In genomic region chr5:40554794-40555193, GRCh38 we compare ENCODE assay signal across 22 cellular contexts.
"Had no signal": no experiment of that assay in that cellular context is flagged by ENCODE, and none has a peak within 500 bp of the region (broad histone marks: within the 10 kb centered on the region; RNA-seq: fewer than 3 reads in every experiment).

No MANE protein-coding gene starts in this region.

- H3K9me3 ChIP-seq: heart left ventricle, neutrophil, sigmoid colon, suprapubic skin, thyroid gland, upper lobe of left lung, uterus had no signal

- H3K4me3 ChIP-seq: coronary artery, dorsolateral prefrontal cortex, heart left ventricle, sigmoid colon, skin epidermis, suprapubic skin, thyroid gland, upper lobe of left lung, uterus had no signal

- ATAC-seq: heart left ventricle; left lobe of liver; naive thymus-derived CD8-positive, alpha-beta T cell; stimulated activated effector memory CD8-positive, alpha-beta T cell treated with anti-CD3 and anti-CD28 coated beads, Interleukin-12 subunit alpha, Interleukin-12 subunit beta, amount 100 ng/mL, for 72 hours; stimulated activated naive CD8-positive, alpha-beta T cell treated with anti-CD3 and anti-CD28 coated beads, Interleukin-15, Interleukin-2, amounts not matched to agents 100 U/mL and 50 U/mL, for 24 hours had no signal

- H3K36me3 ChIP-seq: heart left ventricle, neutrophil, sigmoid colon, suprapubic skin, thyroid gland, upper lobe of left lung, uterus had no signal

- H3K27ac ChIP-seq: coronary artery, dorsolateral prefrontal cortex, heart left ventricle, neutrophil, sigmoid colon, skin epidermis, suprapubic skin, thyroid gland, upper lobe of left lung, uterus had no signal

- FAIRE-seq: frontal cortex had no signal

- DNase-seq: dorsolateral prefrontal cortex; effector CD8-positive, alpha-beta T cell; heart left ventricle; hippocampal formation; mammary epithelial cell; naive thymus-derived CD8-positive, alpha-beta T cell; posterior cingulate gyrus; sigmoid colon; stimulated activated CD4-positive, alpha-beta T cell treated with anti-CD3 and anti-CD28 coated beads, Interleukin-12 subunit alpha, Interleukin-12 subunit beta, amount 100 ng/mL, for 4 hours; stimulated activated CD4-positive, alpha-beta T cell treated with anti-CD3 and anti-CD28 coated beads, Interleukin-2, amount 100 ng/mL, for 48 hours; stimulated activated CD8-positive, alpha-beta memory T cell treated with anti-CD3 and anti-CD28 coated beads, Interleukin-4, amount 100 ng/mL, for 48 hours; stimulated activated naive CD8-positive, alpha-beta T cell treated with anti-CD3 and anti-CD28 coated beads, Interleukin-15, Interleukin-2, amounts not matched to agents 100 U/mL and 50 U/mL, for 24 hours; thyroid gland; upper lobe of left lung; uterus had no signal

- H3K27me3 ChIP-seq: dorsolateral prefrontal cortex, heart left ventricle, neutrophil, sigmoid colon, suprapubic skin, thyroid gland, upper lobe of left lung, uterus had no signal

- H3K4me1 ChIP-seq: uterus had no signal
